2 cellular contexts compared by ENCODE assay signal in genomic region chr19:9786342-9786741, GRCh38.
A peak's percentile ranks its signal among the peaks of the same experiment; 100 is the strongest.
TF ChIP-seq lines count a peak whose summit lies in the region.

No MANE protein-coding gene starts in this region.

TF ChIP-seq in H1, 55 proteins besides CTCF, POLR2A, EP300 and RAD21:
- TF ChIP-seq TEAD4 (IDR thresholded peaks at IDR 0.05; ENCODE audit: low read depth, low read length) (no peak), RNF2 (IDR thresholded peaks at IDR 0.05; ENCODE audit: borderline replicate concordance, low read depth, low read length, missing control alignments, poor library complexity, severe bottlenecking) (no peak), KDM5A (IDR thresholded peaks at IDR 0.05; ENCODE audit: low read length) (no peak), CEBPB (IDR thresholded peaks at IDR 0.05; ENCODE audit: low read depth, low read length) (peak; percentile 59; the same call in 1 of the 2 replicates), HDAC2 (IDR thresholded peaks at IDR 0.05; ENCODE audit: borderline replicate concordance in 1 of 2, low read depth in 2 of 2, low read length in 2 of 2) (no peak), SRF (IDR thresholded peaks at IDR 0.05; ENCODE audit: low read depth, low read length) (no peak)

TF ChIP-seq in neural cell, 6 proteins besides CTCF, POLR2A, EP300 and RAD21:
- no peak for TF ChIP-seq POLR2AphosphoS5 (IDR thresholded peaks at IDR 0.05)
- no peak for TF ChIP-seq SMC3 (conservative IDR thresholded peaks at IDR 0.05; ENCODE audit: poor library complexity)
- no peak for TF ChIP-seq EZH2 (IDR thresholded peaks at IDR 0.05; ENCODE audit: borderline replicate concordance, insufficient read depth, low read length, poor library complexity, severe bottlenecking)
- no peak for TF ChIP-seq REST (IDR thresholded peaks at IDR 0.05; ENCODE audit: borderline replicate concordance)
- no peak for TF ChIP-seq MXI1 (conservative IDR thresholded peaks at IDR 0.05; ENCODE audit: poor library complexity, severe bottlenecking)
- no peak for TF ChIP-seq TAF1 (IDR thresholded peaks at IDR 0.05; ENCODE audit: low read depth)
TF ChIP-seq in neural cell: peak in this region for 0.
